11 cellular contexts compared by ENCODE assay signal in the genomic region with DNA sequence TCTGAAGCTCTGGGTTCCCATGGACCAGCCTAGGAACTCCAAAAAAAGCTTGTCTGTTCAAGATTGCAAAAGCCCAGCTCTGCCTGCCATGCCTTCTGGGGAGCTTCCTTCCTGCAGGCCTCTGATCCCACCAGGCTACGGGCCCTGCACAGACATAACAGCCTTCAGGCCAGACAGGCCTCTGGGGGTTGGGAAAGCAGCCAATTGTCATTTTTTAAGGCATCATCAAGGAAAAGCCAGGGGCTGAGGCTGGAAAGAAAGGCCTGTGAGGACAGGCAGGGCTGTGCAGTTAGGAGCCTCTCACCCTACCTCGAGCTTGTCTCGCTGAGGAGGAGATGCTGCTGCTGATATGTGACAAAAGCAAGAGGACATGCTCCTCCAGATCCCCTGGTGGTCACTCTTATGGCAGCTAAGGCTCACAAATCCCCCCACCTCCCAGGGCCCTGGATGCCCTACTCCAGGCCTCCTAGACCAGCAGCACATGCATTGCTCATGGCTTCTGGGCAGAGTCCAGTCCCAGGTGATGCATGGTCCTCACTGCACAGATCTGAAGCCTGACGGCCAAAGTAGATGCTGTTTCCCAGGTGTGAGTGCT. TPM values are rescaled to one million over a fixed set of nuclear protein-coding genes. Genes with fewer than 3 reads are reported as not detected.
DNase-seq lines count a peak whose midpoint lies in the region; ATAC-seq, FAIRE-seq and TF ChIP-seq lines count a peak whose summit lies in the region.
"Had no signal": no experiment of that assay in that cellular context is flagged by ENCODE, and none has a peak within 500 bp of the region (broad histone marks: within the 10 kb centered on the region; RNA-seq: fewer than 3 reads in every experiment).

No MANE protein-coding gene starts in this region.

- peak; percentile 38; the same call in 2 of the 3 replicates for TF ChIP-seq CTCF in H9 (conservative IDR thresholded peaks at IDR 0.05)
- TF ChIP-seq CTCF in K562 (IDR thresholded peaks at IDR 0.05 in 2 of 3, conservative IDR thresholded peaks at IDR 0.05 in 1 of 3; ENCODE audit: insufficient read depth in 2 of 3, low read depth in 1 of 3, low read length in 3 of 3): peak in 2 of 3 experiments; percentile 16 to 22; a peak in 1 of 6 replicates

- H2BK5ac ChIP-seq in H9 (ENCODE audit: insufficient read length, low read length): no peak overlapping the region

- H3K36me3 ChIP-seq in CD4-positive, CD25-positive, alpha-beta regulatory T cell (ENCODE audit: control insufficient read depth, insufficient read depth, low read length): peaks cover 24% of the 10 kb centered on the region
- no peaks in the 10 kb centered on the region for H3K36me3 ChIP-seq in K562 (ENCODE audit: control insufficient read depth, insufficient read depth, low read length)
- H3K36me3 ChIP-seq: SJCRH30 had no signal

- POLR2A ChIA-PET in K562 (lab: Yijun Ruan, JAX): interaction anchor here (0.6 kb wide), 1 partner anchor 1105 kb away, joined by 3 read pairs; no protein-coding TSS in a partner anchor

- H3K27me3 Mint-ChIP-seq in CD4-positive, CD25-positive, alpha-beta regulatory T cell: no peaks in the 10 kb centered on the region
- peaks cover 2% of the 10 kb centered on the region for H3K27me3 Mint-ChIP-seq in H9 (ENCODE audit: low read depth)
- H3K27me3 Mint-ChIP-seq: activated B cell treated with CpG ODN at 0.5 μM for 24 hours had no signal

- no peak for TF ChIP-seq RAD21 in K562 (CRISPR knock-in tag; conservative IDR thresholded peaks at IDR 0.05 in 1 of 2, IDR thresholded peaks at IDR 0.05 in 1 of 2)

- no peaks in the 10 kb centered on the region for H3K9me3 Mint-ChIP-seq in CD4-positive, CD25-positive, alpha-beta regulatory T cell
- H3K9me3 Mint-ChIP-seq in H9: peaks cover 0 to 5% of the 10 kb centered on the region in 2 experiments; a peak in 2 of 5 replicates
- H3K9me3 Mint-ChIP-seq: activated B cell treated with CpG ODN at 0.5 μM for 24 hours had no signal

- no peak overlapping the region for H4K8ac ChIP-seq in H9 (replicated peaks; ENCODE audit: insufficient read length, low read depth, low read length)

- peaks cover 40% of the 10 kb centered on the region for H3K36me3 Mint-ChIP-seq in CD4-positive, CD25-positive, alpha-beta regulatory T cell
- H3K36me3 Mint-ChIP-seq in H9 (ENCODE audit: insufficient read depth in 1 of 3, low read depth in 3 of 3): no peaks in the 10 kb centered on the region; a peak in 2 of 7 replicates

- no peak overlapping the region for H3K18ac ChIP-seq in H9 (ENCODE audit: insufficient read length, low read depth, low read length)

- H4K5ac ChIP-seq in H9 (ENCODE audit: insufficient read length, low read depth, low read length): no peak overlapping the region

- H3K79me1 ChIP-seq in H9 (ENCODE audit: insufficient read depth, low read depth, low read length, poor library complexity, severe bottlenecking): no peaks in the 10 kb centered on the region

- DNase-seq in CD4-positive, CD25-positive, alpha-beta regulatory T cell: no peak
- no peak for DNase-seq in H9
- peak in 3 of 4 experiments; percentile 11 to 15 (median 14) for DNase-seq in K562 (ENCODE audit: extremely low read depth in 1 of 4, low spot score in 3 of 4)
- peak; percentile 5 to 34 for DNase-seq in lung microvascular endothelial cell (ENCODE audit: low read depth in 2 of 2)
- DNase-seq in NCI-H1417 treated with DMSO at 0.1 percent for 48 hours (lab: John Stamatoyannopoulos, UW): no peak
- DNase-seq in NCI-H69 (lab: John Stamatoyannopoulos, UW): no peak
- DNase-seq: activated B cell treated with CpG ODN at 0.5 μM for 24 hours, NCI-H1694 treated with DMSO at 0.1 percent for 48 hours had no signal

- no peaks in the 10 kb centered on the region for H3K9me1 ChIP-seq in K562 (ENCODE audit: control insufficient read depth, insufficient read depth, low read length)

- peak overlapping the region in 2 of 4 donors; percentile 13 to 57 for H3K4me3 Mint-ChIP-seq in CD4-positive, CD25-positive, alpha-beta regulatory T cell
- H3K4me3 Mint-ChIP-seq in H9: no peak overlapping the region
- H3K4me3 Mint-ChIP-seq: activated B cell treated with CpG ODN at 0.5 μM for 24 hours had no signal

- no peaks in the 10 kb centered on the region for H3K9me3 ChIP-seq in CD4-positive, CD25-positive, alpha-beta regulatory T cell (ENCODE audit: control insufficient read depth in 2 of 2, low read length in 2 of 2)
- no peaks in the 10 kb centered on the region for H3K9me3 ChIP-seq in H9 (ENCODE audit: control insufficient read depth, low read depth, low read length)
- H3K9me3 ChIP-seq in K562 (replicated peaks; ENCODE audit: control insufficient read depth, insufficient read depth, low read depth, low read length): no peaks in the 10 kb centered on the region
- H3K9me3 ChIP-seq: SJCRH30 had no signal

- H2BK12ac ChIP-seq in H9 (ENCODE audit: insufficient read length, low read depth, low read length): no peak overlapping the region

- H2AK5ac ChIP-seq in H9 (ENCODE audit: insufficient read length, low read length): no peak overlapping the region

- H4K20me1 ChIP-seq in H9 (ENCODE audit: control insufficient read depth, insufficient read depth, insufficient read length) (no peaks in the 10 kb centered on the region), K562 (replicated peaks; ENCODE audit: control insufficient read depth, insufficient read depth, low read length) (no peaks in the 10 kb centered on the region)

- peaks cover 0 to 78% (median 37%) of the 10 kb centered on the region in 4 donors for H3K4me1 Mint-ChIP-seq in CD4-positive, CD25-positive, alpha-beta regulatory T cell
- peaks cover 2% of the 10 kb centered on the region in 2 experiments; a peak in 3 of 4 replicates for H3K4me1 Mint-ChIP-seq in H9

- H2BK15ac ChIP-seq in H9 (ENCODE audit: low read depth, low read length): no peak overlapping the region

- H4K91ac ChIP-seq in H9 (ENCODE audit: insufficient read length, low read depth, low read length): no peak overlapping the region

- no peak overlapping the region for H3K4ac ChIP-seq in H9 (ENCODE audit: low read depth, low read length)

- no peak for TF ChIP-seq EP300 in K562 (IDR thresholded peaks at IDR 0.05; ENCODE audit: low read length)

- no peak overlapping the region for H2AFZ ChIP-seq in H9 (ENCODE audit: low read length)
- H2AFZ ChIP-seq in K562 (ENCODE audit: low read depth, low read length): no peak overlapping the region

- peak overlapping the region; percentile 38 to 99 (median 76) for H3K27ac Mint-ChIP-seq in CD4-positive, CD25-positive, alpha-beta regulatory T cell
- H3K27ac Mint-ChIP-seq in H9: no peak overlapping the region
- H3K27ac Mint-ChIP-seq: activated B cell treated with CpG ODN at 0.5 μM for 24 hours had no signal

- no TSS peak for BruUV-seq in K562 (replicated peaks; lab: Mats Ljungman, UMichigan)

- no peak overlapping the region for H3K23ac ChIP-seq in H9 (ENCODE audit: insufficient read length, low read depth, low read length)

- H3K4me2 ChIP-seq in H9 (ENCODE audit: insufficient read depth, insufficient read length, low read length) (no peak overlapping the region), K562 (ENCODE audit: insufficient read depth, low read length) (no peak overlapping the region)

- no peak overlapping the region for H3K27ac ChIP-seq in CD4-positive, CD25-positive, alpha-beta regulatory T cell (ENCODE audit: insufficient read depth, low read length, poor library complexity, severe bottlenecking)
- H3K27ac ChIP-seq in H9 (ENCODE audit: insufficient read length, low read depth, low read length) (no peak overlapping the region), K562 (ENCODE audit: extremely low read depth, low read depth, low read length) (no peak overlapping the region)
- H3K27ac ChIP-seq: SJCRH30 had no signal

- no peak for ATAC-seq in CD4-positive, CD25-positive, alpha-beta regulatory T cell (ENCODE audit: low read depth in 2 of 2)
- ATAC-seq in K562 (peak; percentile 75), GM18502 (IDR thresholded peaks at IDR 0.05; ENCODE audit: poor library complexity, unreplicated experiment) (no peak), GM21423 (IDR thresholded peaks at IDR 0.05; ENCODE audit: unreplicated experiment) (no peak)

- no peak overlapping the region for H3K56ac ChIP-seq in H9 (ENCODE audit: insufficient read length, low read depth, low read length)

- in situ Hi-C loops in K562 (cut with MboI): no loop called here

- CTCF ChIA-PET in K562 (lab: Yijun Ruan, JAX; ENCODE audit: low intra/inter-chr PET ratio): no interaction called here

- no peak overlapping the region for H3T11ph ChIP-seq in H9 (ENCODE audit: low read length)

- H3K79me2 ChIP-seq in H9 (ENCODE audit: insufficient read depth, low read length) (no peaks in the 10 kb centered on the region), K562 (ENCODE audit: control insufficient read depth, insufficient read depth, low read length) (no peaks in the 10 kb centered on the region)

- H3K27me3 ChIP-seq in CD4-positive, CD25-positive, alpha-beta regulatory T cell (ENCODE audit: control insufficient read depth, insufficient read depth, low read length): no peaks in the 10 kb centered on the region
- no peaks in the 10 kb centered on the region for H3K27me3 ChIP-seq in H9 (ENCODE audit: insufficient read depth, low read length)
- peaks cover 4 to 7% of the 10 kb centered on the region in 2 experiments; a peak in 3 of 5 replicates for H3K27me3 ChIP-seq in K562 (ENCODE audit: control insufficient read depth in 2 of 2, insufficient read depth in 2 of 2, low read length in 2 of 2)
- H3K27me3 ChIP-seq: SJCRH30 had no signal

- intact Hi-C loops in K562 (cut with micrococcal nuclease): no loop called here

- no peak overlapping the region for H2BK20ac ChIP-seq in H9 (ENCODE audit: low read depth, low read length, poor library complexity, severe bottlenecking)

- no peak for TF ChIP-seq POLR2A in K562 (conservative IDR thresholded peaks at IDR 0.05)

- WGBS in H9 (ENCODE audit: extremely low coverage, insufficient read length, low lambda C conversion rate): no CpG with 5 or more reads among the region's 4 CpGs
- 29% methylated on average over 4 of the region's 4 CpGs for WGBS in K562 (ENCODE audit: insufficient coverage, low coverage, missing lambda C conversion rate)

- no peaks in the 10 kb centered on the region for H3K23me2 ChIP-seq in H9 (ENCODE audit: insufficient read length, low read depth, low read length, poor library complexity, severe bottlenecking)

- H3K4me3 ChIP-seq in CD4-positive, CD25-positive, alpha-beta regulatory T cell (ENCODE audit: low read depth, low read length): no peak overlapping the region
- no peak overlapping the region for H3K4me3 ChIP-seq in K562
- H3K4me3 ChIP-seq: SJCRH30 had no signal

- H2BK120ac ChIP-seq in H9 (ENCODE audit: low read depth, low read length, poor library complexity, severe bottlenecking): no peak overlapping the region

- H3K9ac ChIP-seq in H9 (ENCODE audit: extremely low read depth, insufficient read length, low read length) (no peak overlapping the region), K562 (ENCODE audit: insufficient read depth in 1 of 2, low read depth in 2 of 2, low read length in 2 of 2) (no peak overlapping the region)

- no peak overlapping the region for H3K14ac ChIP-seq in H9 (ENCODE audit: insufficient read depth, low read length)

- peaks cover 33% of the 10 kb centered on the region for H3K4me1 ChIP-seq in CD4-positive, CD25-positive, alpha-beta regulatory T cell (ENCODE audit: control insufficient read depth, insufficient read depth, low read length, poor library complexity, severe bottlenecking)
- H3K4me1 ChIP-seq in H9 (ENCODE audit: insufficient read depth, low read length) (no peaks in the 10 kb centered on the region), K562 (replicated peaks in 1 of 2; ENCODE audit: control insufficient read depth in 2 of 2, insufficient read depth in 2 of 2, low read length in 2 of 2) (peaks cover 0 to 4% of the 10 kb centered on the region in 2 experiments; a peak in 2 of 5 replicates)
- H3K4me1 ChIP-seq: SJCRH30 had no signal

- FAIRE-seq in K562 (lab: Jason Lieb, UNC): no peak

RNA-seq across cellular contexts. Expression of gene TMEM229B, which starts 2.9 kb away (rescaled TPM):
- 12.3 TPM for total RNA-seq in CD4-positive, CD25-positive, alpha-beta regulatory T cell
- polyA plus RNA-seq in CD4-positive, CD25-positive, alpha-beta regulatory T cell: 10 to 100 TPM in 3 of 4 donors, 1 to 10 TPM in 1; 8.2 to 21.6 (median 15.7) TPM
- total RNA-seq in H9 (2021): 0.22 and 0.24 TPM in 2 replicates
- not detected in 2 replicates for total RNA-seq in K562 (2011; cell fraction: chromatin; rRNA removed; ENCODE audit: low replicate concordance)
- not detected in 2 replicates for total RNA-seq in K562 (2011; cell fraction: nucleolus; rRNA removed)
- total RNA-seq in K562 (2011; cell fraction: nucleoplasm; rRNA removed): not detected in 2 replicates
- total RNA-seq in K562 (2014; rRNA removed): not detected in 2 replicates
- not detected in 2 replicates for total RNA-seq in K562 (2014; rRNA removed; fragmentation: Illumina TruSeq; extraction: Trizol)
- not detected in 2 replicates for total RNA-seq in K562 (2015; rRNA removed; fragmentation: Illumina TruSeq; extraction: Trizol)
- total RNA-seq in K562 (2021): 0.11 TPM in 1 of 2 replicates, not detected in the other
- polyA plus RNA-seq in K562 (2011; rRNA removed): not detected in 2 replicates
- polyA plus RNA-seq in K562 (2011; cell fraction: cytosol; rRNA removed): 0.34 TPM in 1 of 2 replicates, not detected in the other
- 0.03 TPM in 1 of 2 replicates, not detected in the other for polyA plus RNA-seq in K562 (2011; cell fraction: nucleus; rRNA removed)
- 0.01 and 0.15 TPM in 2 replicates for polyA plus RNA-seq in K562 (2012)
- not detected in 2 replicates for polyA plus RNA-seq in K562 (2014; fragmentation: Illumina TruSeq; extraction: Trizol)
- not detected for polyA plus RNA-seq in K562 (2014; fragmentation: Nextera tagmentation; extraction: Ambion mirVana)
- polyA plus RNA-seq in K562 (2014; rRNA removed): not detected in 2 replicates
- not detected in 2 replicates for polyA minus RNA-seq in K562 (2011; rRNA and poly(A)+ RNA removed)
- polyA minus RNA-seq in K562 (2011; cell fraction: cytosol; rRNA and poly(A)+ RNA removed): not detected in 2 replicates
- polyA minus RNA-seq in K562 (2011; cell fraction: nucleus; rRNA and poly(A)+ RNA removed): 0.13 TPM in 1 of 2 replicates, not detected in the other
- 0.40 and 0.44 TPM in 2 replicates for total RNA-seq in lung microvascular endothelial cell
- total RNA-seq: SJCRH30 had no signal

RNA-seq across cellular contexts. Expression of gene PLEKHH1, which starts 47.5 kb away (rescaled TPM):
- 0.15 TPM for total RNA-seq in CD4-positive, CD25-positive, alpha-beta regulatory T cell
- polyA plus RNA-seq in CD4-positive, CD25-positive, alpha-beta regulatory T cell: under 1 TPM in 2 of 4 donors, not detected in 2; 0.05 to 0.24 TPM
- total RNA-seq in H9 (2021) (26.9 and 35.3 TPM in 2 replicates), K562 (2014; rRNA removed) (2.1 and 2.5 TPM in 2 replicates), K562 (2014; rRNA removed; fragmentation: Illumina TruSeq; extraction: Trizol) (2.9 and 4.0 TPM in 2 replicates), K562 (2015; rRNA removed; fragmentation: Illumina TruSeq; extraction: Trizol) (1.7 and 2.2 TPM in 2 replicates), K562 (2021) (4.3 and 5.7 TPM in 2 replicates), lung microvascular endothelial cell (under 0.01 and 0.22 TPM in 2 replicates)
- 52.8 and 57.1 TPM in 2 replicates for total RNA-seq in K562 (2011; cell fraction: chromatin; rRNA removed; ENCODE audit: low replicate concordance)
- 21.8 and 23.4 TPM in 2 replicates for total RNA-seq in K562 (2011; cell fraction: nucleolus; rRNA removed)
- total RNA-seq in K562 (2011; cell fraction: nucleoplasm; rRNA removed): 31.3 and 43.5 TPM in 2 replicates
- polyA plus RNA-seq in K562 (2011; rRNA removed) (3.7 and 6.6 TPM in 2 replicates), K562 (2014; fragmentation: Illumina TruSeq; extraction: Trizol) (3.6 and 5.1 TPM in 2 replicates), K562 (2014; fragmentation: Nextera tagmentation; extraction: Ambion mirVana) (1 to 10 TPM in 1 of 2 experiments, under 1 TPM in 1; 0.76 to 1.3 TPM), K562 (2014; rRNA removed) (5.9 and 6.2 TPM in 2 replicates)
- 2.3 and 4.4 TPM in 2 replicates for polyA plus RNA-seq in K562 (2011; cell fraction: cytosol; rRNA removed)
- polyA plus RNA-seq in K562 (2011; cell fraction: nucleus; rRNA removed): 20.3 and 22.6 TPM in 2 replicates
- 2.3 and 6.1 TPM in 2 replicates for polyA plus RNA-seq in K562 (2012)
- 3.1 and 5.2 TPM in 2 replicates for polyA minus RNA-seq in K562 (2011; rRNA and poly(A)+ RNA removed)
- 0.86 and 5.0 TPM in 2 replicates for polyA minus RNA-seq in K562 (2011; cell fraction: cytosol; rRNA and poly(A)+ RNA removed)
- 5.9 and 8.3 TPM in 2 replicates for polyA minus RNA-seq in K562 (2011; cell fraction: nucleus; rRNA and poly(A)+ RNA removed)

Comparison
In these comparisons a context has a peak if more than half of its experiments do, and no peak if none do; other contexts are left out.
1. DNase-seq: peak in K562 (3 of 4) and lung microvascular endothelial cell (2 of 2); none in CD4-positive, CD25-positive, alpha-beta regulatory T cell (0 of 3), H9 (single experiment), NCI-H1417 treated with DMSO at 0.1 percent for 48 hours (single experiment) and NCI-H69 (single experiment).
2. H3K27ac Mint-ChIP-seq: peak in CD4-positive, CD25-positive, alpha-beta regulatory T cell (3 of 3); none in H9 (0 of 3).